Comparison of ENCODE assay signal across 8 cellular contexts in the genomic region with DNA sequence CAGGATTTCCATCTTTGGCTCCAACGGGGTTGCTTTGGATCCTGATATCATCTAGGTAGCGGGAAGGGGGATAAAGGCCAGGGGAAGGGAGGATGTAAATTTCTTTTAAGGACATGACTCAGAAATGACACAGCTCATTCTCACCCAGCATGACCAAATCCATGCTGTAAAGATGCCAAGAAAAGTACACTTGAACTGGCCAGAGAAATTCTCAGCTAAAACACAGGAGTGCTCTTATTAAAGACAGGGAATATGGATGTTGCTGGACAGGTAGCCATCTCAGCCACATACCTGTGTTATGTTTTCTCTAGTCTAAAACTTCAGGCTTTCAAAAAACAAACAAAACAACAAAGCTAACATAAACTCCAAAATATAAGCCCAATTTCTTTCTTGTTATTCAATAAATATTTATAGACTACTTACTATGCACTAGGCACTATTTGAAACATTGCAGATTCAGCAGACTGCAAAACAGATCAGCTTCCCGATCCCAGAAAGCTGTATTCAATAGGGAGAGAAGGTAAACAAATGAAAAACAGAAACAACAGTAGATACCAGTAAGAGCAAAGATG.
DNase-seq lines count a peak whose midpoint lies in the region; ATAC-seq and TF ChIP-seq lines count a peak whose summit lies in the region.

No MANE protein-coding gene starts in this region.

- no peak overlapping the region for H3K9ac ChIP-seq in fibroblast of lung (ENCODE audit: insufficient read depth, low read length)

- H3K4me3 ChIP-seq in RWPE2 (ENCODE audit: severe bottlenecking) (no peak overlapping the region), fibroblast of lung (replicated peaks in 1 of 4; ENCODE audit: control extremely low read depth in 1 of 4, insufficient read depth in 1 of 4, low read depth in 3 of 4, low read length in 4 of 4) (peak overlapping the region; percentile 19 to 39 (median 32))

- no peak overlapping the region for H2AFZ ChIP-seq in fibroblast of lung (ENCODE audit: low read length)

- ATAC-seq in RWPE2 (ENCODE audit: low read depth): peak; percentile 93
- ATAC-seq in GM21390 (IDR thresholded peaks at IDR 0.05; ENCODE audit: unreplicated experiment): no peak
- no peak for ATAC-seq in GM19463 (IDR thresholded peaks at IDR 0.05; ENCODE audit: unreplicated experiment)
- ATAC-seq in HG03460 (IDR thresholded peaks at IDR 0.05; ENCODE audit: unreplicated experiment): no peak

- no peaks in the 10 kb centered on the region for H3K79me2 ChIP-seq in fibroblast of lung (ENCODE audit: control insufficient read depth, insufficient read depth, low read length)

- DNase-seq in DMS 273 treated with DMSO at 0.1 percent for 48 hours (lab: John Stamatoyannopoulos, UW): peak; percentile 45
- no peak for DNase-seq in RWPE2 (ENCODE audit: low spot score)
- peak; percentile 95 to 99 for DNase-seq in fibroblast of lung (ENCODE audit: low read depth in 2 of 2)
- DNase-seq in pons (ENCODE audit: low spot score): peak; percentile 18
- no peak for DNase-seq in NCI-H128 (lab: John Stamatoyannopoulos, UW; ENCODE audit: unreplicated experiment)

- H3K27me3 ChIP-seq in RWPE2 (ENCODE audit: insufficient read depth, poor library complexity, severe bottlenecking) (no peaks in the 10 kb centered on the region), fibroblast of lung (ENCODE audit: control insufficient read depth, insufficient read depth, low read length) (no peaks in the 10 kb centered on the region)

- no peaks in the 10 kb centered on the region for H4K20me1 ChIP-seq in fibroblast of lung (ENCODE audit: control insufficient read depth, extremely low read depth, insufficient read depth, low read length)

- H3K27ac ChIP-seq in RWPE2 (ENCODE audit: poor library complexity, severe bottlenecking) (peak overlapping the region; percentile 77), fibroblast of lung (ENCODE audit: insufficient read depth, low read length) (peak overlapping the region; percentile 79)

- peak overlapping the region; percentile 89 for H3K4me2 ChIP-seq in fibroblast of lung (ENCODE audit: extremely low read depth, insufficient read depth, low read length)

- H3K4me1 ChIP-seq in RWPE2 (ENCODE audit: insufficient read depth, poor library complexity, severe bottlenecking) (peaks cover 22% of the 10 kb centered on the region), fibroblast of lung (ENCODE audit: control insufficient read depth, extremely low read depth, insufficient read depth, low read length) (peaks cover 18% of the 10 kb centered on the region)

- no peaks in the 10 kb centered on the region for H3K9me3 ChIP-seq in RWPE2 (ENCODE audit: severe bottlenecking)
- H3K9me3 ChIP-seq in fibroblast of lung (ENCODE audit: control insufficient read depth, insufficient read depth, low read depth, low read length): no peaks in the 10 kb centered on the region

- no peak for TF ChIP-seq CTCF in RWPE2 (IDR thresholded peaks at IDR 0.05; ENCODE audit: poor library complexity, severe bottlenecking)
- TF ChIP-seq CTCF in fibroblast of lung (conservative IDR thresholded peaks at IDR 0.05 in 1 of 2, IDR thresholded peaks at IDR 0.05 in 1 of 2; ENCODE audit: low read depth in 1 of 2, low read length in 2 of 2): no peak

- no peaks in the 10 kb centered on the region for H3K36me3 ChIP-seq in RWPE2 (ENCODE audit: low read depth)
- no peaks in the 10 kb centered on the region for H3K36me3 ChIP-seq in fibroblast of lung (ENCODE audit: control insufficient read depth, insufficient read depth, low read length)

Comparison
In these comparisons a context has a peak if more than half of its experiments do, and no peak if none do; other contexts are left out.
1. DNase-seq: peak in DMS 273 treated with DMSO at 0.1 percent for 48 hours (single experiment), fibroblast of lung (2 of 2) and pons (single experiment); none in RWPE2 (single experiment) and NCI-H128 (single experiment).